In the genomic region with DNA sequence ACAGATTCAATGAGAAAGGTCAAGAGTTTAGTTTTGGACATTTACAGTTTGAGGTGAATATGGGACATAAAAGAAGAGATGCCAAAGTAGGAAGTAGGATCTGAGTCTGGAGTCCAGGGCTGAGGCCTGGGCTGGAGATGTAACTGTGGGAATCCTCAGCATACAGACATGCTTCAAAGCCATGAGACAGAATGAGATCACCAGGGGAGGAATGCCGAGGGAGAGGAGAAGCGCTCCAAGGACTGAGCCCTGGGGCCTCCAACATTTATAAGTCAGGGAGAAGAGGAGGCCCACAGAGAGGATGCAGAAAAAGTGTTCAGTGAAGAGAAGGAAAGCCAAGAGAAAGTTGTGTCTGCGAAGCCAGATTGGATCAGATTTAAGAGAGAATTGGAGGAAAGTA, we compare ENCODE assay signal across 24 cellular contexts.
A peak's percentile ranks its signal among the peaks of the same experiment; 100 is the strongest.
DNase-seq lines count a peak whose midpoint lies in the region; ATAC-seq, FAIRE-seq and TF ChIP-seq lines count a peak whose summit lies in the region.
"Had no signal": no experiment of that assay in that cellular context is flagged by ENCODE, and none has a peak within 500 bp of the region (broad histone marks: within the 10 kb centered on the region; RNA-seq: fewer than 3 reads in every experiment).

No MANE protein-coding gene starts in this region.

- no peaks in the 10 kb centered on the region for H3K4me1 Mint-ChIP-seq in activated T-cell treated with anti-CD3 and anti-CD28 coated beads, Interleukin-2, amount 50 U/mL, for 72 hours (ENCODE audit: low read depth)
- H3K4me1 Mint-ChIP-seq: T-helper 17 cell had no signal

- no peak overlapping the region for H3K4me2 ChIP-seq in mesenchymal stem cell (ENCODE audit: low read length, poor library complexity, severe bottlenecking)
- H3K4me2 ChIP-seq: GM23338, neural progenitor cell had no signal

- peaks cover 0 to 3% of the 10 kb centered on the region in 2 donors for H3K9me3 Mint-ChIP-seq in activated T-cell treated with anti-CD3 and anti-CD28 coated beads, Interleukin-2, amount 50 U/mL, for 72 hours
- H3K9me3 Mint-ChIP-seq: GM23338, neural progenitor cell had no signal

- H2BK120ac ChIP-seq in mesenchymal stem cell (ENCODE audit: low read depth, low read length), result no peak overlapping the region

- no peaks in the 10 kb centered on the region for H3K79me1 ChIP-seq in mesenchymal stem cell (replicated peaks; ENCODE audit: low read length, poor library complexity, severe bottlenecking)

- no peak overlapping the region for H2AFZ ChIP-seq in mesenchymal stem cell (ENCODE audit: low read depth, low read length)
- H2AFZ ChIP-seq: GM23338, neural progenitor cell had no signal

- H3K27ac ChIP-seq in mesenchymal stem cell (ENCODE audit: low read length, poor library complexity, severe bottlenecking), result no peak overlapping the region
- no peak overlapping the region for H3K27ac ChIP-seq in aorta (ENCODE audit: low read depth in 1 of 2, low read length in 2 of 2)
- H3K27ac ChIP-seq: neural progenitor cell, tibial nerve, WERI-Rb-1 had no signal

- DNase-seq in BJ (ENCODE audit: low read depth) (peak; percentile 52), HTR-8/SVneo (ENCODE audit: insufficient read length, low spot score) (peak; percentile 21), dedifferentiated amniotic fluid mesenchymal stem cell (ENCODE audit: extremely low spot score) (peak; percentile 49), mesenchymal stem cell (peak; percentile 57), NCI-H526 (lab: John Stamatoyannopoulos, UW) (no peak), NCI-H1092 (lab: John Stamatoyannopoulos, UW) (no peak), aorta (no peak)
- DNase-seq in activated T-cell treated with anti-CD3 and anti-CD28 coated beads, Interleukin-2, amount 50 U/mL, for 72 hours, result no peak
- DNase-seq: activated CD8-positive, alpha-beta memory T cell treated with anti-CD3 and anti-CD28 coated beads, Interleukin-2, amount 50 U/mL, for 4 hours; activated effector memory CD4-positive, alpha-beta T cell treated with anti-CD3 and anti-CD28 coated beads, Interleukin-2, amount 50 U/mL, for 16 hours; amygdala; DMS79 treated with DMSO at 0.1 percent for 48 hours; Kasumi-1; left ventricle myocardium superior; NCI-H510A treated with DMSO at 0.1 percent for 48 hours; small intestine; stimulated activated CD4-positive, alpha-beta T cell treated with anti-CD3 and anti-CD28 coated beads, Interleukin-2, amount 100 ng/mL, for 48 hours; stimulated activated naive CD8-positive, alpha-beta T cell treated with anti-CD3 and anti-CD28 coated beads, Interleukin-15, Interleukin-2, amounts not matched to agents 100 U/mL and 50 U/mL, for 24 hours; T-helper 17 cell; WERI-Rb-1 had no signal

- CTCF ChIA-PET in BJ (lab: Yijun Ruan, JAX), result interaction anchor here (0.7 kb wide), 1 partner anchor 8 kb away, joined by 3 read pairs; no protein-coding TSS in a partner anchor

- 49% methylated on average over 3 of the region's 3 CpGs for WGBS in mesenchymal stem cell
- WGBS in aorta, 2 donors, result 93 to 96% methylated on average over 3 of the region's 3 CpGs

- H3K36me3 ChIP-seq in BJ (ENCODE audit: control insufficient read depth, insufficient read depth, low read length) (no peaks in the 10 kb centered on the region), mesenchymal stem cell (ENCODE audit: control insufficient read depth in 1 of 2, insufficient read depth in 2 of 2, low read depth in 1 of 2, low read length in 2 of 2) (no peaks in the 10 kb centered on the region), aorta (ENCODE audit: control insufficient read depth in 1 of 2, insufficient read depth in 2 of 2, low read length in 1 of 2) (no peaks in the 10 kb centered on the region)
- H3K36me3 ChIP-seq: neural progenitor cell, tibial nerve, WERI-Rb-1 had no signal

- TF ChIP-seq CTCF in BJ (IDR thresholded peaks at IDR 0.05; ENCODE audit: insufficient read depth, low read depth, low read length), result no peak

- H2BK5ac ChIP-seq in mesenchymal stem cell (ENCODE audit: low read depth, low read length, poor library complexity, severe bottlenecking), result no peak overlapping the region

- FAIRE-seq in HTR-8/SVneo (lab: Jason Lieb, UNC), result no peak
- FAIRE-seq: RCC 7860, small intestine had no signal

- H3K27me3 Mint-ChIP-seq in activated T-cell treated with anti-CD3 and anti-CD28 coated beads, Interleukin-2, amount 50 U/mL, for 72 hours (ENCODE audit: low read depth), result no peaks in the 10 kb centered on the region
- H3K27me3 Mint-ChIP-seq: T-helper 17 cell had no signal

- no peak overlapping the region for H3K23ac ChIP-seq in mesenchymal stem cell (ENCODE audit: low read length in 2 of 2)

- H3K14ac ChIP-seq in mesenchymal stem cell (ENCODE audit: low read length in 2 of 2), result no peak overlapping the region

- H3K4me3 ChIP-seq in BJ (ENCODE audit: low read depth, low read length) (no peak overlapping the region), mesenchymal stem cell (ENCODE audit: insufficient read depth in 1 of 2, low read depth in 1 of 2, low read length in 2 of 2) (no peak overlapping the region), aorta (ENCODE audit: low read length in 2 of 2) (no peak overlapping the region)
- H3K4me3 ChIP-seq: GM23338, neural progenitor cell, tibial nerve had no signal

- no peak overlapping the region for H3K27ac Mint-ChIP-seq in activated T-cell treated with anti-CD3 and anti-CD28 coated beads, Interleukin-2, amount 50 U/mL, for 72 hours
- H3K27ac Mint-ChIP-seq: GM23338, neural progenitor cell, T-helper 17 cell had no signal

- no peak overlapping the region for H4K91ac ChIP-seq in mesenchymal stem cell (ENCODE audit: low read length)

- no peaks in the 10 kb centered on the region for H3K9me3 ChIP-seq in mesenchymal stem cell (ENCODE audit: control insufficient read depth, low read length)
- H3K9me3 ChIP-seq in aorta (ENCODE audit: control insufficient read depth, low read length), result no peaks in the 10 kb centered on the region

- H2BK15ac ChIP-seq in mesenchymal stem cell (ENCODE audit: low read depth, poor library complexity, severe bottlenecking), result no peak overlapping the region

- peak overlapping the region; percentile 30 for H3K9ac ChIP-seq in mesenchymal stem cell (ENCODE audit: low read length)
- H3K9ac ChIP-seq: neural progenitor cell had no signal

- peaks cover 1% of the 10 kb centered on the region for H3K4me1 ChIP-seq in mesenchymal stem cell (ENCODE audit: control insufficient read depth, insufficient read depth, low read depth, low read length)
- H3K4me1 ChIP-seq in aorta (ENCODE audit: control insufficient read depth in 1 of 2, insufficient read depth in 2 of 2, low read length in 2 of 2), result no peaks in the 10 kb centered on the region
- H3K4me1 ChIP-seq: neural progenitor cell had no signal

- no peak overlapping the region for H4K8ac ChIP-seq in mesenchymal stem cell (ENCODE audit: low read length)

- H3K18ac ChIP-seq in mesenchymal stem cell (ENCODE audit: low read depth in 1 of 2, low read length in 2 of 2), result no peak overlapping the region

- H3K27me3 ChIP-seq in BJ (ENCODE audit: control insufficient read depth, insufficient read depth, low read length), result no peaks in the 10 kb centered on the region
- H3K27me3 ChIP-seq in mesenchymal stem cell (ENCODE audit: control insufficient read depth in 1 of 2, insufficient read depth in 1 of 2, low read length in 2 of 2), result no peaks in the 10 kb centered on the region
- H3K27me3 ChIP-seq in aorta (ENCODE audit: control insufficient read depth in 1 of 2, insufficient read depth in 2 of 2, low read length in 1 of 2), result no peaks in the 10 kb centered on the region
- H3K27me3 ChIP-seq: neural progenitor cell, tibial nerve had no signal

- no peaks in the 10 kb centered on the region for H3K36me3 Mint-ChIP-seq in activated T-cell treated with anti-CD3 and anti-CD28 coated beads, Interleukin-2, amount 50 U/mL, for 72 hours (ENCODE audit: insufficient read depth in 2 of 2)
- H3K36me3 Mint-ChIP-seq: neural progenitor cell had no signal

- no peak overlapping the region for H2BK12ac ChIP-seq in mesenchymal stem cell (ENCODE audit: low read length in 2 of 2)

- no peak for ATAC-seq in activated T-cell treated with anti-CD3 and anti-CD28 coated beads, Interleukin-2, amount 50 U/mL, for 72 hours (replicated peaks in 1 of 2)
- ATAC-seq in aorta (ENCODE audit: low FRiP score), result no peak
- ATAC-seq: GM23338; left ventricle myocardium superior; stimulated activated naive CD8-positive, alpha-beta T cell treated with anti-CD3 and anti-CD28 coated beads, Interleukin-15, Interleukin-2, amounts not matched to agents 100 U/mL and 50 U/mL, for 24 hours; T-helper 17 cell had no signal

- H2AK5ac ChIP-seq in mesenchymal stem cell (ENCODE audit: low read length, severe bottlenecking), result no peak overlapping the region

- intact Hi-C loops in aorta (cut with DNase I), result no loop called here

- no peak overlapping the region for H3K4me3 Mint-ChIP-seq in activated T-cell treated with anti-CD3 and anti-CD28 coated beads, Interleukin-2, amount 50 U/mL, for 72 hours
- H3K4me3 Mint-ChIP-seq: GM23338, neural progenitor cell, T-helper 17 cell had no signal

- POLR2A ChIA-PET in BJ (lab: Charles Lee), result no interaction called here

- no peak overlapping the region for H3K4ac ChIP-seq in mesenchymal stem cell (ENCODE audit: low read depth in 1 of 2, low read length in 2 of 2)

Comparison
In these comparisons a context has a peak if more than half of its experiments do, and no peak if none do; other contexts are left out.
1. DNase-seq: peak in BJ (single experiment), HTR-8/SVneo (single experiment), dedifferentiated amniotic fluid mesenchymal stem cell (single experiment) and mesenchymal stem cell (single experiment); none in NCI-H526 (0 of 2), NCI-H1092 (single experiment), activated T-cell treated with anti-CD3 and anti-CD28 coated beads, Interleukin-2, amount 50 U/mL, for 72 hours (0 of 2) and aorta (0 of 2).